In genomic region chrX:39017716-39018115, GRCh38 we compare ENCODE assay signal across 19 cellular contexts.
DNase-seq lines count a peak whose midpoint lies in the region; ATAC-seq, FAIRE-seq and TF ChIP-seq lines count a peak whose summit lies in the region.
"Had no signal": no experiment of that assay in that cellular context is flagged by ENCODE, and none has a peak within 500 bp of the region (broad histone marks: within the 10 kb centered on the region; RNA-seq: fewer than 3 reads in every experiment).

No MANE protein-coding gene starts in this region.

- H3K27ac Mint-ChIP-seq in GM23338, result no peak overlapping the region
- no peak overlapping the region for H3K27ac Mint-ChIP-seq in endothelial cell (ENCODE audit: unreplicated experiment)
- H3K27ac Mint-ChIP-seq: CD4-positive, alpha-beta memory T cell had no signal

- FAIRE-seq in small intestine (lab: Jason Lieb, UNC), result no peak
- FAIRE-seq: D721Med, G401.6, HTR-8/SVneo had no signal

- no peak overlapping the region for H2AFZ ChIP-seq in GM23338
- H2AFZ ChIP-seq: PC-9 had no signal

- no peaks in the 10 kb centered on the region for H3K9me3 Mint-ChIP-seq in GM23338
- no peaks in the 10 kb centered on the region for H3K9me3 Mint-ChIP-seq in endothelial cell (ENCODE audit: unreplicated experiment)
- H3K9me3 Mint-ChIP-seq: CD4-positive, alpha-beta memory T cell had no signal

- H3K4me2 ChIP-seq in GM23338, result no peak overlapping the region
- H3K4me2 ChIP-seq: PC-9 had no signal

- H3K4me3 Mint-ChIP-seq in GM23338 (no peak overlapping the region), endothelial cell (ENCODE audit: unreplicated experiment) (no peak overlapping the region)
- H3K4me3 Mint-ChIP-seq: CD4-positive, alpha-beta memory T cell had no signal

- H3K36me3 ChIP-seq in GM23338 (ENCODE audit: insufficient read depth), result no peaks in the 10 kb centered on the region
- H3K36me3 ChIP-seq in adrenal gland (replicated peaks in 1 of 2), result no peaks in the 10 kb centered on the region
- no peaks in the 10 kb centered on the region for H3K36me3 ChIP-seq in small intestine (ENCODE audit: control insufficient read depth in 2 of 2, insufficient read depth in 2 of 2, low read length in 2 of 2)
- no peaks in the 10 kb centered on the region for H3K36me3 ChIP-seq in right atrium auricular region
- H3K36me3 ChIP-seq: HAP-1 had no signal

- H3K27me3 Mint-ChIP-seq in GM23338 (ENCODE audit: insufficient read depth, low read depth, poor library complexity) (no peaks in the 10 kb centered on the region), endothelial cell (ENCODE audit: unreplicated experiment) (no peaks in the 10 kb centered on the region)
- H3K27me3 Mint-ChIP-seq: CD4-positive, alpha-beta memory T cell had no signal

- no peak for TF ChIP-seq POLR2A in adrenal gland (IDR thresholded peaks at IDR 0.05)

- no peak for TF ChIP-seq CTCF in GM23338 (conservative IDR thresholded peaks at IDR 0.05; ENCODE audit: low read depth in 2 of 2)
- no peak for TF ChIP-seq CTCF in adrenal gland (IDR thresholded peaks at IDR 0.05)
- TF ChIP-seq CTCF in endothelial cell (IDR thresholded peaks at IDR 0.05; ENCODE audit: unreplicated experiment), result no peak
- TF ChIP-seq CTCF in right atrium auricular region (IDR thresholded peaks at IDR 0.05), result no peak

- H3K27me3 ChIP-seq in GM23338 (ENCODE audit: insufficient read depth) (no peaks in the 10 kb centered on the region), adrenal gland (peaks cover 6% of the 10 kb centered on the region), small intestine (ENCODE audit: control insufficient read depth in 2 of 2, insufficient read depth in 2 of 2, low read length in 2 of 2) (no peaks in the 10 kb centered on the region), right atrium auricular region (no peaks in the 10 kb centered on the region)

- no peaks in the 10 kb centered on the region for H3K9me3 ChIP-seq in adrenal gland (replicated peaks in 1 of 3)
- no peaks in the 10 kb centered on the region for H3K9me3 ChIP-seq in small intestine (ENCODE audit: control insufficient read depth, low read depth)
- H3K9me3 ChIP-seq in right atrium auricular region, result no peaks in the 10 kb centered on the region
- H3K9me3 ChIP-seq: HAP-1 had no signal

- H3K4me1 Mint-ChIP-seq in GM23338 (peaks cover 7% of the 10 kb centered on the region), endothelial cell (ENCODE audit: unreplicated experiment) (no peaks in the 10 kb centered on the region)
- H3K4me1 Mint-ChIP-seq: CD4-positive, alpha-beta memory T cell had no signal

- WGBS in adrenal gland, 4 donors, result 28 to 51% (median 34%) methylated on average over 6 of the region's 6 CpGs
- WGBS in small intestine, 3 donors, result 21 to 43% (median 36%) methylated on average over 6 of the region's 6 CpGs

- H3K36me3 Mint-ChIP-seq in GM23338 (ENCODE audit: low read depth), result no peaks in the 10 kb centered on the region
- no peaks in the 10 kb centered on the region for H3K36me3 Mint-ChIP-seq in endothelial cell (ENCODE audit: low read depth, unreplicated experiment)
- H3K36me3 Mint-ChIP-seq: CD4-positive, alpha-beta memory T cell had no signal

- H3K27ac ChIP-seq in GM23338 (ENCODE audit: low read depth) (no peak overlapping the region), adrenal gland (no peak overlapping the region), small intestine (ENCODE audit: low read depth in 1 of 2, low read length in 1 of 2) (peak overlapping the region; percentile 45 to 83), right atrium auricular region (no peak overlapping the region)
- H3K27ac ChIP-seq: HL-60, PC-9 had no signal

- peak; percentile 68 for ATAC-seq in GM23338

- intact Hi-C loops in adrenal gland (cut with DNase I), result no loop called here

- H4K20me1 ChIP-seq in GM23338 (replicated peaks; ENCODE audit: insufficient read depth), result no peaks in the 10 kb centered on the region

- no peak overlapping the region for H3K4me3 ChIP-seq in GM23338
- no peak overlapping the region for H3K4me3 ChIP-seq in adrenal gland
- H3K4me3 ChIP-seq in small intestine (ENCODE audit: low read depth in 1 of 2, low read length in 2 of 2), result no peak overlapping the region
- H3K4me3 ChIP-seq in right atrium auricular region, result no peak overlapping the region
- H3K4me3 ChIP-seq: HAP-1, PC-9 had no signal

- H3K4me1 ChIP-seq in GM23338 (ENCODE audit: insufficient read depth) (no peaks in the 10 kb centered on the region), adrenal gland (replicated peaks in 1 of 2) (no peaks in the 10 kb centered on the region), small intestine (ENCODE audit: control insufficient read depth in 2 of 2, insufficient read depth in 1 of 2, low read depth in 1 of 2, low read length in 1 of 2) (peaks cover 0 to 2% of the 10 kb centered on the region in 2 donors), right atrium auricular region (peaks cover 0 to 5% of the 10 kb centered on the region in 2 donors)
- H3K4me1 ChIP-seq: HAP-1 had no signal

- H3K79me2 ChIP-seq in GM23338 (replicated peaks; ENCODE audit: insufficient read depth), result no peaks in the 10 kb centered on the region

- H3K9me2 ChIP-seq in GM23338 (ENCODE audit: insufficient read depth), result 0 out of 2 replicates have a peak, but pooled peaks cover 3% of the 10 kb centered on the region

- H3F3A ChIP-seq in GM23338 (replicated peaks; ENCODE audit: low read depth), result no peaks in the 10 kb centered on the region

- peak; percentile 2 for DNase-seq in GM23338 (ENCODE audit: low spot score)
- DNase-seq in adrenal gland, result peak in 4 of 7 donors; percentile 11 to 34 (median 24)
- DNase-seq in left kidney (ENCODE audit: low read depth, low spot score), result peak; percentile 50
- DNase-seq in small intestine, result peak; percentile 74
- DNase-seq in NCI-H524 (lab: John Stamatoyannopoulos, UW), result no peak
- DNase-seq in endothelial cell (ENCODE audit: low spot score), result no peak
- no peak for DNase-seq in right atrium auricular region (ENCODE audit: low spot score)
- DNase-seq: CD4-positive, alpha-beta memory T cell; DMS79 treated with DMSO at 0.1 percent for 48 hours; NCI-H1105 treated with DMSO at 0.1 percent for 48 hours; NCI-H187 treated with DMSO at 0.1 percent for 48 hours; NCI-H510A; NCI-H82; PC-9 had no signal

TF ChIP-seq in GM23338, 12 proteins besides CTCF, POLR2A, EP300 and RAD21:
- TF ChIP-seq STAT1 (IDR thresholded peaks at IDR 0.05; ENCODE audit: unreplicated experiment), result no peak
- TF ChIP-seq POLR2AphosphoS5 (IDR thresholded peaks at IDR 0.05; ENCODE audit: low read depth), result no peak

Comparison
In these comparisons a context has a peak if more than half of its experiments do, and no peak if none do; other contexts are left out.
1. DNase-seq: peak in GM23338 (single experiment), adrenal gland (4 of 7), left kidney (single experiment) and small intestine (single experiment); none in NCI-H524 (0 of 2), endothelial cell (single experiment) and right atrium auricular region (single experiment).
2. H3K27ac ChIP-seq: peak in small intestine (2 of 2); none in GM23338 (single experiment), adrenal gland (0 of 5) and right atrium auricular region (0 of 2).